Comparison of ENCODE assay signal across 9 cellular contexts in genomic region chr17:54969658-54970572, GRCh38. TPM values are rescaled to one million over a fixed set of nuclear protein-coding genes. Genes with fewer than 3 reads are reported as not detected.
DNase-seq lines count a peak whose midpoint lies in the region; ATAC-seq and TF ChIP-seq lines count a peak whose summit lies in the region.
"Had no signal": no experiment of that assay in that cellular context is flagged by ENCODE, and none has a peak within 500 bp of the region (broad histone marks: within the 10 kb centered on the region; RNA-seq: fewer than 3 reads in every experiment).

No MANE protein-coding gene starts in this region.

- H3K36me3 Mint-ChIP-seq in activated naive CD4-positive, alpha-beta T cell treated with anti-CD3 and anti-CD28 coated beads, Interleukin-2, amount 50 U/mL, for 72 hours: peaks cover 0 to 6% of the 10 kb centered on the region in 2 donors

- no peaks in the 10 kb centered on the region for H3K9me3 ChIP-seq in gastrocnemius medialis

- TF ChIP-seq CTCF in GM12875 (IDR thresholded peaks at IDR 0.05; ENCODE audit: borderline replicate concordance, insufficient read depth, low read depth, low read length) (no peak), foreskin fibroblast (IDR thresholded peaks at IDR 0.05; ENCODE audit: low read depth, low read length) (no peak), gastrocnemius medialis (IDR thresholded peaks at IDR 0.05 in 4 of 5, conservative IDR thresholded peaks at IDR 0.05 in 1 of 5) (no peak)

- H3K4me1 ChIP-seq in gastrocnemius medialis: peaks cover 20 to 36% of the 10 kb centered on the region in 2 donors

- H3K27me3 ChIP-seq in gastrocnemius medialis: no peaks in the 10 kb centered on the region

- H3K27ac ChIP-seq in gastrocnemius medialis: peak overlapping the region; percentile 82 to 94 (median 86)

- peaks cover 0 to 3% of the 10 kb centered on the region in 2 donors for H3K36me3 ChIP-seq in gastrocnemius medialis

- no peak for ATAC-seq in gastrocnemius medialis
- no peak for ATAC-seq in activated naive CD4-positive, alpha-beta T cell treated with anti-CD3 and anti-CD28 coated beads, Interleukin-2, amount 50 U/mL, for 72 hours
- no peak for ATAC-seq in GM18909 (IDR thresholded peaks at IDR 0.05; ENCODE audit: poor library complexity, unreplicated experiment)
- no peak for ATAC-seq in HG03097 (IDR thresholded peaks at IDR 0.05; ENCODE audit: low FRiP score, unreplicated experiment)

- peak overlapping the region; percentile 92 for H3K4me3 ChIP-seq in GM12875 (ENCODE audit: low read depth, low read length)
- H3K4me3 ChIP-seq in foreskin fibroblast (ENCODE audit: low read depth in 1 of 2, low read length in 2 of 2): peak overlapping the region; percentile 86 to 91
- peak overlapping the region; percentile 96 to 98 (median 97) for H3K4me3 ChIP-seq in gastrocnemius medialis

- no peaks in the 10 kb centered on the region for H3K9me3 Mint-ChIP-seq in activated naive CD4-positive, alpha-beta T cell treated with anti-CD3 and anti-CD28 coated beads, Interleukin-2, amount 50 U/mL, for 72 hours
- H3K9me3 Mint-ChIP-seq: activated T-helper 17 cell treated with anti-CD3 and anti-CD28 coated beads, Interleukin-2, amount 50 U/mL, for 72 hours had no signal

- no peak overlapping the region for H3K27ac Mint-ChIP-seq in activated naive CD4-positive, alpha-beta T cell treated with anti-CD3 and anti-CD28 coated beads, Interleukin-2, amount 50 U/mL, for 72 hours
- H3K27ac Mint-ChIP-seq: activated T-helper 17 cell treated with anti-CD3 and anti-CD28 coated beads, Interleukin-2, amount 50 U/mL, for 72 hours had no signal

- in situ Hi-C loops in gastrocnemius medialis (cut with MboI; ENCODE audit: low sequenced_read_pairs in 4 of 4): no loop called here

- no peak for TF ChIP-seq POLR2A in gastrocnemius medialis (IDR thresholded peaks at IDR 0.05)

- intact Hi-C loops in gastrocnemius medialis (cut with DNase I; ENCODE audit: low total_unique reads): loop anchor here (10.0 kb wide), 1 partner anchor 265 kb away; no protein-coding TSS in a partner anchor

- DNase-seq in OCI-M1 (lab: John Stamatoyannopoulos, UW) (peak; percentile 55), foreskin fibroblast (no peak), gastrocnemius medialis (no peak), T-helper 9 cell (no peak)
- DNase-seq in activated naive CD4-positive, alpha-beta T cell treated with anti-CD3 and anti-CD28 coated beads, Interleukin-2, amount 50 U/mL, for 72 hours (ENCODE audit: low spot score in 2 of 2): no peak

RNA-seq across cellular contexts. Expression of gene STXBP4, which starts 1.4 kb away (rescaled TPM):
- 10 to 100 TPM in 2 of 4 donors, 1 to 10 TPM in 2; 1.4 to 20.7 (median 9.6) TPM for total RNA-seq in gastrocnemius medialis
- 1 to 10 TPM; 2.8 to 4.6 TPM for total RNA-seq in activated naive CD4-positive, alpha-beta T cell treated with anti-CD3 and anti-CD28 coated beads, Interleukin-2, amount 50 U/mL, for 72 hours

RNA-seq across cellular contexts. Expression of gene COX11, which starts 1.5 kb away (rescaled TPM):
- 10 to 100 TPM; 36.4 to 77.2 (median 67.6) TPM for total RNA-seq in gastrocnemius medialis
- total RNA-seq in activated naive CD4-positive, alpha-beta T cell treated with anti-CD3 and anti-CD28 coated beads, Interleukin-2, amount 50 U/mL, for 72 hours: 10 to 100 TPM; 30.0 to 40.5 TPM
